8 cellular contexts compared by ENCODE assay signal in the genomic region with DNA sequence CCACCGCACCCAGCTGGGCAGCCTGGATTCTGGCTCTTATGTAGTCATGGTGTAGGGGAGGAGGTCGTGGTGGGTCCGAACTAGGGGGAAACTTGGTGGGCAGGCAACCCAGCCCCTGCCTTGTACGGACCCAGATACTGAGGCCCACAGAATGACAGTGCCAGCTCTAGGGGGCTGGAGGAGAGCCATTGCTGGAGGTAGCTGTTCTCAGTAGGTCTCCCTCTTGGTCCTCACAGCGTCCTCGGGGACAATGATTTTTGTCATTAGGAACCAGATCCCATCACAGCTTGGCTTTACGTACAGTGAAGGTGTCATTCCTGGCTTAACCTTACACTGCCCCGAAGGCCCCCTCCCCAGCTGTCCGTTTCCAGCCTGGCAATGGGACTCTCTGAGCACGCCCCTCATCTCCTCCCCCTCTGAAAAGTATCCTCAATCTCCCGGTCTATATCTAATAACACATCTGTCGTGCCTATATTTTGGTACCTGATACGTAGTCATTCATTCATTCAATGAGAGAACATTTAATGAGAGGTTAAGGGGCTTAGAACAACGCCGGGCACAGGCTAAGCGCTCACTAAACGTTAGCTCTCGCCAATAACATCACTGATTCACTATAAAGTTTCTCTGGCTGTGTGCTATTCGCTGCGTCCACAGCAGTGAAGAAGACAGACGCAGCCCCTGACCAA. TPM values are rescaled to one million over a fixed set of nuclear protein-coding genes. Genes with fewer than 3 reads are reported as not detected.
A peak's percentile ranks its signal among the peaks of the same experiment; 100 is the strongest.
DNase-seq lines count a peak whose midpoint lies in the region; ATAC-seq, FAIRE-seq and TF ChIP-seq lines count a peak whose summit lies in the region.

No MANE protein-coding gene starts in this region.

- peaks cover 26% of the 10 kb centered on the region for H3K4me1 ChIP-seq in keratinocyte (ENCODE audit: control insufficient read depth, extremely low read depth, insufficient read depth, low read length)

- dilution Hi-C loops in keratinocyte (cut with MboI; ENCODE audit: extremely low pct_ligation_motif_present, low sequenced_read_pairs), result no loop called here

- no peak overlapping the region for H3K27ac Mint-ChIP-seq in activated CD4-positive, alpha-beta T cell treated with anti-CD3 and anti-CD28 coated beads, Interleukin-2, amount 10 ng/mL, durations not matched to agents 24 days and 14 days
- H3K27ac Mint-ChIP-seq in activated T-helper 17 cell treated with anti-CD3 and anti-CD28 coated beads, Interleukin-2, amount 50 U/mL, for 72 hours, result peak overlapping the region; percentile 82

- H3K9me3 Mint-ChIP-seq in activated CD4-positive, alpha-beta T cell treated with anti-CD3 and anti-CD28 coated beads, Interleukin-2, amount 10 ng/mL, durations not matched to agents 24 days and 14 days, result no peaks in the 10 kb centered on the region
- no peaks in the 10 kb centered on the region for H3K9me3 Mint-ChIP-seq in activated T-helper 17 cell treated with anti-CD3 and anti-CD28 coated beads, Interleukin-2, amount 50 U/mL, for 72 hours

- no peak overlapping the region for H3K9ac ChIP-seq in keratinocyte (ENCODE audit: control insufficient read depth, extremely low read depth, insufficient read depth, low read length)

- H3K27me3 ChIP-seq in keratinocyte (ENCODE audit: control insufficient read depth, extremely low read depth, insufficient read depth, low read length), result no peaks in the 10 kb centered on the region

- ATAC-seq in activated T-helper 17 cell treated with anti-CD3 and anti-CD28 coated beads, Interleukin-2, amount 50 U/mL, for 72 hours (replicated peaks), result no peak
- no peak for ATAC-seq in HG02678 (IDR thresholded peaks at IDR 0.05; ENCODE audit: unreplicated experiment)
- ATAC-seq in HG03378 (IDR thresholded peaks at IDR 0.05; ENCODE audit: unreplicated experiment), result no peak

- DNase-seq in activated CD4-positive, alpha-beta T cell treated with anti-CD3 and anti-CD28 coated beads, Interleukin-2, amount 10 ng/mL, durations not matched to agents 24 days and 14 days, result no peak
- no peak for DNase-seq in activated CD4-positive, alpha-beta T cell treated with anti-CD3 and anti-CD28 coated beads, Interleukin-2, amount 50 U/mL, for 1 hour
- DNase-seq in keratinocyte (ENCODE audit: low read depth, low spot score), result no peak
- no peak for DNase-seq in COLO668 (lab: John Stamatoyannopoulos, UW; ENCODE audit: unreplicated experiment)

- H3K9me3 ChIP-seq in keratinocyte (ENCODE audit: control insufficient read depth, low read depth, low read length), result no peaks in the 10 kb centered on the region

- H3K27ac ChIP-seq in keratinocyte (ENCODE audit: control insufficient read depth, insufficient read depth, low read length) (no peak overlapping the region), temporal lobe (ENCODE audit: low read depth, low read length) (peak overlapping the region; percentile 22)

- H3K4me3 Mint-ChIP-seq in activated CD4-positive, alpha-beta T cell treated with anti-CD3 and anti-CD28 coated beads, Interleukin-2, amount 10 ng/mL, durations not matched to agents 24 days and 14 days, result peak overlapping the region; percentile 40
- peak overlapping the region; percentile 86 for H3K4me3 Mint-ChIP-seq in activated T-helper 17 cell treated with anti-CD3 and anti-CD28 coated beads, Interleukin-2, amount 50 U/mL, for 72 hours

- peaks cover 44% of the 10 kb centered on the region for H3K79me2 ChIP-seq in keratinocyte (ENCODE audit: control insufficient read depth, insufficient read depth, low read length)

- no peaks in the 10 kb centered on the region for H4K20me1 ChIP-seq in keratinocyte (ENCODE audit: control insufficient read depth, extremely low read depth, insufficient read depth, low read length)

- peak overlapping the region; percentile 67 for H3K4me2 ChIP-seq in keratinocyte (ENCODE audit: control insufficient read depth, extremely low read depth, insufficient read depth, low read depth, low read length)

- intact Hi-C loops in activated CD4-positive, alpha-beta T cell treated with anti-CD3 and anti-CD28 coated beads, Interleukin-2, amount 10 ng/mL, durations not matched to agents 24 days and 14 days (cut with micrococcal nuclease), result loop anchor here (1.0 to 5.0 kb wide), 10 partner anchors 15 to 629 kb away; partner anchors contain the start of genes CINP, HSP90AA1, PPP2R5C and RCOR1

- H3K9me1 ChIP-seq in keratinocyte (ENCODE audit: control insufficient read depth, extremely low read depth, insufficient read depth, low read length), result peaks cover 3% of the 10 kb centered on the region

- H3K36me3 ChIP-seq in keratinocyte (ENCODE audit: control insufficient read depth in 2 of 2, extremely low read depth in 1 of 2, insufficient read depth in 2 of 2, low read length in 2 of 2), result peaks cover 4 to 9% of the 10 kb centered on the region in 2 experiments

- no peak for FAIRE-seq in keratinocyte (lab: Jason Lieb, UNC)

- TF ChIP-seq CTCF in keratinocyte (optimal IDR thresholded peaks at IDR 0.05 in 1 of 3, IDR thresholded peaks at IDR 0.05 in 1 of 3, conservative IDR thresholded peaks at IDR 0.05 in 1 of 3; ENCODE audit: extremely low read depth in 1 of 3, insufficient read depth in 2 of 3, low read length in 3 of 3), result no peak

- peaks cover 2% of the 10 kb centered on the region for H3K27me3 Mint-ChIP-seq in activated CD4-positive, alpha-beta T cell treated with anti-CD3 and anti-CD28 coated beads, Interleukin-2, amount 10 ng/mL, durations not matched to agents 24 days and 14 days
- H3K27me3 Mint-ChIP-seq in activated T-helper 17 cell treated with anti-CD3 and anti-CD28 coated beads, Interleukin-2, amount 50 U/mL, for 72 hours, result no peaks in the 10 kb centered on the region

- peak overlapping the region in 2 of 3 experiments; percentile 12 to 91 for H3K4me3 ChIP-seq in keratinocyte (ENCODE audit: control insufficient read depth in 2 of 3, extremely low read depth in 1 of 3, insufficient read depth in 2 of 3, low read depth in 1 of 3, low read length in 3 of 3)

- peak overlapping the region; percentile 81 for H2AFZ ChIP-seq in keratinocyte (ENCODE audit: control insufficient read depth, low read length)

- H3K4me1 Mint-ChIP-seq in activated CD4-positive, alpha-beta T cell treated with anti-CD3 and anti-CD28 coated beads, Interleukin-2, amount 10 ng/mL, durations not matched to agents 24 days and 14 days, result peaks cover 33% of the 10 kb centered on the region
- H3K4me1 Mint-ChIP-seq in activated T-helper 17 cell treated with anti-CD3 and anti-CD28 coated beads, Interleukin-2, amount 50 U/mL, for 72 hours, result peaks cover 29% of the 10 kb centered on the region

- H3K36me3 Mint-ChIP-seq in activated CD4-positive, alpha-beta T cell treated with anti-CD3 and anti-CD28 coated beads, Interleukin-2, amount 10 ng/mL, durations not matched to agents 24 days and 14 days (ENCODE audit: low read depth), result peaks cover 4% of the 10 kb centered on the region
- peaks cover 24% of the 10 kb centered on the region for H3K36me3 Mint-ChIP-seq in activated T-helper 17 cell treated with anti-CD3 and anti-CD28 coated beads, Interleukin-2, amount 50 U/mL, for 72 hours (ENCODE audit: low read depth)

RNA-seq across cellular contexts. Expression of gene DYNC1H1, which starts 0.6 kb away (rescaled TPM):
- 265 and 272 TPM in 2 replicates for total RNA-seq in activated CD4-positive, alpha-beta T cell treated with anti-CD3 and anti-CD28 coated beads, Interleukin-2, amount 10 ng/mL, durations not matched to agents 24 days and 14 days
- 100 to 1,000 TPM; 319 to 383 TPM for total RNA-seq in activated T-helper 17 cell treated with anti-CD3 and anti-CD28 coated beads, Interleukin-2, amount 50 U/mL, for 72 hours
- 166 to 185 TPM (median 179 TPM) in 3 replicates for polyA plus RNA-seq in keratinocyte
- 369 TPM for polyA plus RNA-seq in keratinocyte (2011; ENCODE audit: low read depth)
- 99.9 and 122 TPM in 2 replicates for polyA plus RNA-seq in keratinocyte (2011; cell fraction: cytosol; rRNA removed)
- 1,037 and 1,053 TPM in 2 replicates for polyA plus RNA-seq in keratinocyte (2011; cell fraction: nucleus; rRNA removed)
- 207 and 398 TPM in 2 replicates for polyA plus RNA-seq in keratinocyte (2012; ENCODE audit: low replicate concordance)
- 553 to 1,216 TPM (median 812 TPM) in 3 replicates for polyA minus RNA-seq in keratinocyte
- polyA minus RNA-seq in keratinocyte (2011; cell fraction: cytosol; rRNA and poly(A)+ RNA removed), result 251 TPM
- polyA minus RNA-seq in keratinocyte (2011; cell fraction: nucleus; rRNA and poly(A)+ RNA removed), result 1,725 and 2,247 TPM in 2 replicates
- 949 TPM for total RNA-seq in temporal lobe
